ENCODE assay signal across 21 cellular contexts in the genomic region with DNA sequence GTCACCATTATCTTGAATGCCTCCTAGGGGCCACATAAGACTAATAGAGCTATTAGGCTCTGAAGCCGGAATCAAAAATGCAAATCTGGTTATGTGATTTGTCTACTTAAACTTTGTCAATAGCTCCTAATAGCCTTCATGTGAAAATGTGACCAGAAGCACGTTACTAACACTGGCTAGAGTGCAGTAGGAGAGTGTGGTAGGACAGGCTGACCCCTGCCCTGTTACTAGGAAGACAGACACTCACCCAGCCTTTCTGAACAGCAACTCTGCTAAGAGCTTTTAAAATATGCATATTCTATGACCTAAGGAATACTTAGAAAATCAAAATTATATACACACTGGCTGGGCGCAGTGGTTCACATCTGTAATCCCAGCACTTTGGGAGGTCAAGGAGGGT. TPM values are rescaled to one million over a fixed set of nuclear protein-coding genes. Genes with fewer than 3 reads are reported as not detected.
"Had no signal": no experiment of that assay in that cellular context is flagged by ENCODE, and none has a peak within 500 bp of the region (broad histone marks: within the 10 kb centered on the region; RNA-seq: fewer than 3 reads in every experiment).

No MANE protein-coding gene starts in this region.

- H3K27ac ChIP-seq: RWPE1 had no signal

- H3K9me2 ChIP-seq: SK-N-SH had no signal

- H3K9me3 ChIP-seq: MG63, SK-N-SH had no signal

- H3K4me3 ChIP-seq: MG63 had no signal

- H3K27me3 ChIP-seq: MG63 had no signal

- H3K4me2 ChIP-seq: SK-N-SH had no signal

- H3K9ac ChIP-seq: SK-N-SH had no signal

- DNase-seq: IMR-90, Karpas-422, KG1, MG63, MV-4-11, NCI-H1048, NCI-H1105, NCI-H1417, NCI-H1436 treated with DMSO at 0.1 percent for 48 hours, NCI-H1694, NCI-H187 treated with DMSO at 0.1 percent for 48 hours, NCI-H2029 treated with DMSO at 0.1 percent for 48 hours, NCI-H2171 treated with DMSO at 0.1 percent for 48 hours, NCI-H345, NCI-H446 treated with DMSO at 0.1 percent for 48 hours, NCI-H510A treated with DMSO at 0.1 percent for 48 hours, NCI-H526, PC-3, SHP77, SK-N-SH had no signal

- H3K36me3 ChIP-seq: MG63 had no signal

RNA-seq across cellular contexts. Expression of a gene that starts 26.3 kb away (rescaled TPM):
- total RNA-seq: PC-3 had no signal
